14 cellular contexts compared by ENCODE assay signal in genomic region chr17:67515490-67516088, GRCh38.
DNase-seq lines count a peak whose midpoint lies in the region; ATAC-seq and TF ChIP-seq lines count a peak whose summit lies in the region.
"Had no signal": no experiment of that assay in that cellular context is flagged by ENCODE, and none has a peak within 500 bp of the region (broad histone marks: within the 10 kb centered on the region; RNA-seq: fewer than 3 reads in every experiment).

No MANE protein-coding gene starts in this region.

- no peak for TF ChIP-seq POLR2A in spleen (IDR thresholded peaks at IDR 0.05)

- no peaks in the 10 kb centered on the region for H3K27me3 ChIP-seq in CD4-positive, CD25-positive, alpha-beta regulatory T cell (ENCODE audit: control insufficient read depth, insufficient read depth, low read length)
- no peaks in the 10 kb centered on the region for H3K27me3 ChIP-seq in endodermal cell (ENCODE audit: control insufficient read depth, insufficient read depth, low read length, poor library complexity, severe bottlenecking)
- no peaks in the 10 kb centered on the region for H3K27me3 ChIP-seq in neural progenitor cell
- H3K27me3 ChIP-seq in spleen (replicated peaks in 1 of 7), result no peaks in the 10 kb centered on the region

- no peak overlapping the region for H2AFZ ChIP-seq in neural progenitor cell (replicated peaks)
- H2AFZ ChIP-seq: PC-9 had no signal

- peaks cover 0 to 8% (median 0%) of the 10 kb centered on the region in 7 donors for H3K9me3 Mint-ChIP-seq in CD4-positive, CD25-positive, alpha-beta regulatory T cell
- H3K9me3 Mint-ChIP-seq in endodermal cell, result peaks cover 10% of the 10 kb centered on the region
- H3K9me3 Mint-ChIP-seq in neural progenitor cell, result peaks cover 2% of the 10 kb centered on the region

- H3K36me3 ChIP-seq in CD4-positive, CD25-positive, alpha-beta regulatory T cell (ENCODE audit: control insufficient read depth, insufficient read depth, low read length), result no peaks in the 10 kb centered on the region
- no peaks in the 10 kb centered on the region for H3K36me3 ChIP-seq in endodermal cell (ENCODE audit: control insufficient read depth, insufficient read depth, low read length)
- H3K36me3 ChIP-seq in neural progenitor cell, result no peaks in the 10 kb centered on the region
- H3K36me3 ChIP-seq in spleen, result no peaks in the 10 kb centered on the region
- H3K36me3 ChIP-seq: thoracic aorta, WERI-Rb-1 had no signal

- peaks cover 0 to 47% (median 32%) of the 10 kb centered on the region in 4 donors for H3K4me1 Mint-ChIP-seq in CD4-positive, CD25-positive, alpha-beta regulatory T cell
- H3K4me1 Mint-ChIP-seq in endodermal cell (peaks cover 28% of the 10 kb centered on the region), neural progenitor cell (peaks cover 38% of the 10 kb centered on the region)

- no peak overlapping the region for H3K27ac ChIP-seq in CD4-positive, CD25-positive, alpha-beta regulatory T cell (ENCODE audit: insufficient read depth, low read length, poor library complexity, severe bottlenecking)
- peak overlapping the region; percentile 34 for H3K27ac ChIP-seq in endodermal cell (ENCODE audit: low read depth, low read length)
- H3K27ac ChIP-seq in neural progenitor cell, result no peak overlapping the region
- H3K27ac ChIP-seq in spleen, result peak overlapping the region in 1 of 8 donors; percentile 34
- H3K27ac ChIP-seq: PC-9, thoracic aorta, WERI-Rb-1 had no signal

- H3K9ac ChIP-seq in endodermal cell (ENCODE audit: extremely low read depth, low read length, poor library complexity, severe bottlenecking) (no peak overlapping the region), neural progenitor cell (no peak overlapping the region)

- H3K27me3 Mint-ChIP-seq in CD4-positive, CD25-positive, alpha-beta regulatory T cell, result peaks cover 1% of the 10 kb centered on the region
- H3K27me3 Mint-ChIP-seq in endodermal cell (ENCODE audit: insufficient read depth) (no peaks in the 10 kb centered on the region), neural progenitor cell (ENCODE audit: insufficient read depth, low read depth) (peaks cover 6% of the 10 kb centered on the region)

- H4K20me1 ChIP-seq in neural progenitor cell (ENCODE audit: low read depth), result no peaks in the 10 kb centered on the region

- H3K4me3 ChIP-seq in CD4-positive, CD25-positive, alpha-beta regulatory T cell (ENCODE audit: low read depth, low read length), result no peak overlapping the region
- H3K4me3 ChIP-seq in endodermal cell (ENCODE audit: low read length) (no peak overlapping the region), neural progenitor cell (no peak overlapping the region), spleen (no peak overlapping the region)
- H3K4me3 ChIP-seq: PC-9, thoracic aorta had no signal

- no peaks in the 10 kb centered on the region for H3K9me3 ChIP-seq in CD4-positive, CD25-positive, alpha-beta regulatory T cell (ENCODE audit: control insufficient read depth in 2 of 2, low read length in 2 of 2)
- H3K9me3 ChIP-seq in endodermal cell (ENCODE audit: control insufficient read depth, low read length) (peaks cover 6% of the 10 kb centered on the region), neural progenitor cell (ENCODE audit: low read depth) (no peaks in the 10 kb centered on the region), spleen (peaks cover 0 to 6% (median 0%) of the 10 kb centered on the region in 8 donors)
- H3K9me3 ChIP-seq: thoracic aorta had no signal

- H3K79me2 ChIP-seq in neural progenitor cell (ENCODE audit: low read depth), result no peaks in the 10 kb centered on the region

- no peak for ATAC-seq in CD4-positive, CD25-positive, alpha-beta regulatory T cell (ENCODE audit: low read depth in 2 of 2)
- ATAC-seq in HG02763 (IDR thresholded peaks at IDR 0.05; ENCODE audit: unreplicated experiment) (no peak), GM21528 (IDR thresholded peaks at IDR 0.05; ENCODE audit: low FRiP score, unreplicated experiment) (no peak)

- TF ChIP-seq CTCF in endodermal cell (conservative IDR thresholded peaks at IDR 0.05) (no peak), neural progenitor cell (IDR thresholded peaks at IDR 0.05) (no peak), spleen (IDR thresholded peaks at IDR 0.05 in 8 of 11, conservative IDR thresholded peaks at IDR 0.05 in 3 of 11) (no peak)

- peak overlapping the region in 2 of 3 donors; percentile 65 to 71 for H3K27ac Mint-ChIP-seq in CD4-positive, CD25-positive, alpha-beta regulatory T cell
- H3K27ac Mint-ChIP-seq in endodermal cell (no peak overlapping the region), neural progenitor cell (peak overlapping the region; percentile 62)

- 89 to 93% methylated on average over 5 to 10 of the region's 10 CpGs for WGBS in endodermal cell (ENCODE audit: insufficient coverage in 1 of 2, insufficient read length in 1 of 2), 2 experiments
- WGBS in spleen, 5 donors, result 56 to 74% (median 65%) methylated on average over 10 of the region's 10 CpGs

- H3F3A ChIP-seq in neural progenitor cell (ENCODE audit: low read depth), result peaks cover 21% of the 10 kb centered on the region

- intact Hi-C loops in spleen (cut with DNase I; ENCODE audit: low total_unique reads), result no loop called here

- DNase-seq in CD4-positive, CD25-positive, alpha-beta regulatory T cell, result no peak
- DNase-seq in endodermal cell, result peak; percentile 46
- no peak for DNase-seq in neural progenitor cell (ENCODE audit: low spot score)
- no peak for DNase-seq in ureter (ENCODE audit: low spot score)
- DNase-seq in spleen, result no peak
- DNase-seq: activated effector memory CD4-positive, alpha-beta T cell treated with anti-CD3 and anti-CD28 coated beads, Interleukin-2, amount 50 U/mL, for 16 hours; Kasumi-1; NCI-H187 treated with DMSO at 0.1 percent for 48 hours; PC-9; WERI-Rb-1 had no signal

- H3K4me1 ChIP-seq in CD4-positive, CD25-positive, alpha-beta regulatory T cell (ENCODE audit: control insufficient read depth, insufficient read depth, low read length, poor library complexity, severe bottlenecking), result no peaks in the 10 kb centered on the region
- H3K4me1 ChIP-seq in endodermal cell (ENCODE audit: control insufficient read depth, insufficient read depth, low read length) (peaks cover 10% of the 10 kb centered on the region), neural progenitor cell (peaks cover 12% of the 10 kb centered on the region), spleen (peaks cover 13 to 58% (median 31%) of the 10 kb centered on the region in 6 donors)

- H3K36me3 Mint-ChIP-seq in CD4-positive, CD25-positive, alpha-beta regulatory T cell, result peaks cover 12% of the 10 kb centered on the region
- peaks cover 2% of the 10 kb centered on the region for H3K36me3 Mint-ChIP-seq in endodermal cell (ENCODE audit: low read depth)
- H3K36me3 Mint-ChIP-seq in neural progenitor cell, result peaks cover 2% of the 10 kb centered on the region

- H3K4me2 ChIP-seq in neural progenitor cell, result no peak overlapping the region
- H3K4me2 ChIP-seq: PC-9 had no signal

- H3K4me3 Mint-ChIP-seq in CD4-positive, CD25-positive, alpha-beta regulatory T cell, result no peak overlapping the region
- no peak overlapping the region for H3K4me3 Mint-ChIP-seq in endodermal cell
- H3K4me3 Mint-ChIP-seq in neural progenitor cell, result no peak overlapping the region

TF ChIP-seq in PFSK-1, 5 proteins besides CTCF, POLR2A, EP300 and RAD21:
- peak; percentile 55; the same call in 1 of the 2 replicates for TF ChIP-seq TAF1 (IDR thresholded peaks at IDR 0.05; ENCODE audit: borderline replicate concordance, insufficient read depth, low read length)
- 0 out of 2 replicates have a peak, but pooled peaks have one; percentile 45 for TF ChIP-seq SIN3A (IDR thresholded peaks at IDR 0.05; ENCODE audit: borderline replicate concordance, insufficient read depth, low read length)
- peak; percentile 49; the same call in 1 of the 2 replicates for TF ChIP-seq POLR2AphosphoS5 (IDR thresholded peaks at IDR 0.05; ENCODE audit: low read depth, low read length)
- TF ChIP-seq REST (IDR thresholded peaks at IDR 0.05; ENCODE audit: insufficient read depth in 1 of 2, low read depth in 2 of 2, low read length in 2 of 2), result no peak; a peak in 1 of 4 replicates
- no peak for TF ChIP-seq FOXP2 (optimal IDR thresholded peaks at IDR 0.05; ENCODE audit: borderline replicate concordance, extremely low read depth, extremely low read length, insufficient read depth)
